In the genomic region with DNA sequence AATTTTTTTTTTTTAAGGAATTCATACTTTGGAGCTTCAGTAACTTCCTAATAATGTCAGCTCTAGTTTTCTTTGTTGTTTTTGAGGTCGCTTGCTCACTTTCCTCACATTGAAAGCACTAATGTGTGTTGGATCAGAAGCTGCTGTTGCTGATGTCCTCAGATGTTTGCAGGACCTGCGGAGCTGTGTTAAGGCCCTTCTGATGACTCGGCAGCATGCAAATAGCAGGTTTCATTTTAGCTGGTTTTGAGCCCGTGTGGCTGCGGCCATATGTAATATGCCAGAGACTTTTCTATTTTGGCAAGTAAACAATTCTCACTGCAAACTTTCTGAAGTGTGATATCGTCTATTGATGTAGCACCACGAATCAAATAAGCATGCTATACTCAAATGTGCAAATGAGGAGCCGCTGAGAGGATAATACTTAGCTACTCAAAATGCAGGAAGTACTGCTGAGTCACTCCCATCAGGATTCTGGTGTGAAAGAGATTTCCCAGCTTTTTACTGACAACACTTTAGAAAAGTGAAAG, we compare ENCODE assay signal across 8 cellular contexts.
DNase-seq lines count a peak whose midpoint lies in the region; ATAC-seq and TF ChIP-seq lines count a peak whose summit lies in the region.

No MANE protein-coding gene starts in this region.

- no peaks in the 10 kb centered on the region for H3K9me3 ChIP-seq in adrenal gland (replicated peaks in 1 of 3)

- intact Hi-C loops in adrenal gland (cut with DNase I), result no loop called here

- WGBS in adrenal gland, 4 donors, result 43 to 61% (median 48%) methylated on average over 8 of the region's 8 CpGs

- no peak for TF ChIP-seq POLR2A in adrenal gland (IDR thresholded peaks at IDR 0.05)

- H3K27ac ChIP-seq in adrenal gland (peak overlapping the region in 3 of 5 donors; percentile 8 to 62 (median 36)), temporal lobe (ENCODE audit: low read depth, low read length) (peak overlapping the region; percentile 54)

- H3K4me3 ChIP-seq in adrenal gland, result peak overlapping the region in 1 of 4 donors; percentile 27

- peaks cover 0 to 8% of the 10 kb centered on the region in 2 donors for H3K4me1 ChIP-seq in adrenal gland (replicated peaks in 1 of 2)

- DNase-seq in adrenal gland, result peak in 1 of 7 donors; percentile 21
- peak; percentile 60 for DNase-seq in iPS-NIHi7 (ENCODE audit: extremely low spot score)
- no peak for DNase-seq in DMS79 treated with DMSO at 0.1 percent for 48 hours (lab: John Stamatoyannopoulos, UW)
- DNase-seq in activated CD8-positive, alpha-beta memory T cell treated with anti-CD3 and anti-CD28 coated beads for 24 hours, result no peak
- no peak for DNase-seq in activated CD4-positive, alpha-beta T cell treated with anti-CD3 and anti-CD28 coated beads for 1 hour

- H3K36me3 ChIP-seq in adrenal gland (replicated peaks in 1 of 2), result peaks cover 0 to 34% of the 10 kb centered on the region in 2 donors

- no peaks in the 10 kb centered on the region for H3K27me3 ChIP-seq in adrenal gland

- ATAC-seq in GM19035 (IDR thresholded peaks at IDR 0.05; ENCODE audit: unreplicated experiment) (peak; percentile 96), HG03159 (IDR thresholded peaks at IDR 0.05; ENCODE audit: unreplicated experiment) (peak; percentile 78)

- TF ChIP-seq CTCF in adrenal gland (IDR thresholded peaks at IDR 0.05), result no peak
